29 cellular contexts compared by ENCODE assay signal in the genomic region with DNA sequence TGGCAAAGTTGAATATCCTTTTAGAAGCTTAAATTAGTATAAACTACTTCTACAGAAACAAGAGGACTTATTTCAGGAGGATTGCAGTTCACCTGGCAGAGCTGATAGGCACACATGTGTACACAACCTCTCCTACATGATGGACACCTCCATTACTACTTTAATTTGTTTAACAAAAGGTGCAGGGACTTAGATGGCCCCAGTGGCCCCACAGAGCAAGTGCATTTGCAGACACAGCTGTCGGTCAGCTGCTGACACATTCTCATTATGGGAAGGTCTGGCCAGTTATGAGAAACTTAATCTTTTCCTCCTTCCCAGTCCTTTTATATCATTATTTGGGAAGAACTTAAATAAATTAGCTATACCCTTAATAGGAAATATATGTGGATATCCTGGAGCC. TPM values are rescaled to one million over a fixed set of nuclear protein-coding genes. Genes with fewer than 3 reads are reported as not detected.
DNase-seq lines count a peak whose midpoint lies in the region; ATAC-seq and TF ChIP-seq lines count a peak whose summit lies in the region.
"Had no signal": no experiment of that assay in that cellular context is flagged by ENCODE, and none has a peak within 500 bp of the region (broad histone marks: within the 10 kb centered on the region; RNA-seq: fewer than 3 reads in every experiment).

No MANE protein-coding gene starts in this region.

- peaks cover 3% of the 10 kb centered on the region for H3F3A ChIP-seq in SK-N-SH (replicated peaks; ENCODE audit: insufficient read depth)

- TF ChIP-seq CTCF in HCT116 (IDR thresholded peaks at IDR 0.05 in 2 of 3, conservative IDR thresholded peaks at IDR 0.05 in 1 of 3; ENCODE audit: borderline replicate concordance in 1 of 3, insufficient read depth in 1 of 3, low read depth in 2 of 3, low read length in 2 of 3) (no peak), SK-N-SH (IDR thresholded peaks at IDR 0.05) (no peak)

- H3K9me3 ChIP-seq in HCT116 (ENCODE audit: control insufficient read depth in 1 of 2, insufficient read depth in 1 of 2, low read depth in 1 of 2, low read length in 2 of 2) (no peaks in the 10 kb centered on the region), SK-N-SH (no peaks in the 10 kb centered on the region)
- H3K9me3 ChIP-seq: upper lobe of right lung had no signal

- no peak for TF ChIP-seq POLR2A in HCT116 (IDR thresholded peaks at IDR 0.05; ENCODE audit: borderline replicate concordance, extremely low read depth, insufficient read depth, insufficient read length)

- H3K79me2 ChIP-seq in HCT116 (ENCODE audit: insufficient read depth, low read length) (no peaks in the 10 kb centered on the region), SK-N-SH (ENCODE audit: insufficient read depth) (no peaks in the 10 kb centered on the region)
- H3K79me2 ChIP-seq: parathyroid adenoma had no signal

- H3K9me2 ChIP-seq in HCT116 (ENCODE audit: insufficient read depth) = no peaks in the 10 kb centered on the region
- H3K9me2 ChIP-seq in SK-N-SH = no peaks in the 10 kb centered on the region

- CTCF ChIA-PET in HCT116 (lab: Charles Lee) (interaction anchor here (0.7 kb wide), 1 partner anchor 177 kb away, joined by 3 read pairs; no protein-coding TSS in a partner anchor), SK-N-SH (lab: Yijun Ruan, JAX) (interaction anchor here (1.1 to 1.4 kb wide), 6 partner anchors 11 to 158 kb away, joined by 3 to 7 read pairs (median 4); no protein-coding TSS in a partner anchor)

- no TSS peak for BruUV-seq in HCT116 (replicated peaks; lab: Mats Ljungman, UMichigan)

- H3K9ac ChIP-seq in HCT116 (ENCODE audit: low read length) = no peak overlapping the region
- H3K9ac ChIP-seq in SK-N-SH = no peak overlapping the region
- H3K9ac ChIP-seq: parathyroid adenoma had no signal

- POLR2A ChIA-PET in HCT116 (lab: Charles Lee) = no interaction called here
- POLR2A ChIA-PET in SK-N-SH (lab: Yijun Ruan, JAX) = no interaction called here

- H2AFZ ChIP-seq in HCT116 (ENCODE audit: low read depth, low read length, poor library complexity, severe bottlenecking) (no peak overlapping the region), SK-N-SH (ENCODE audit: low read depth) (no peak overlapping the region)
- H2AFZ ChIP-seq: parathyroid adenoma had no signal

- H3K4me3 ChIP-seq in HCT116 (replicated peaks in 1 of 2; ENCODE audit: low read depth in 1 of 2, low read length in 2 of 2) = no peak overlapping the region
- H3K4me3 ChIP-seq in SK-N-SH (ENCODE audit: low read depth in 2 of 2, low read length in 1 of 2) = no peak overlapping the region
- H3K4me3 ChIP-seq: upper lobe of right lung had no signal

- TF ChIP-seq RAD21 in HCT116 (IDR thresholded peaks at IDR 0.05; ENCODE audit: low read depth) (no peak), SK-N-SH (IDR thresholded peaks at IDR 0.05; ENCODE audit: low read length) (no peak)

- no peak for TF ChIP-seq EP300 in SK-N-SH (IDR thresholded peaks at IDR 0.05; ENCODE audit: borderline replicate concordance in 1 of 2, low read depth in 1 of 2, low read length in 1 of 2)

- H3K27ac ChIP-seq in HCT116 (ENCODE audit: low read depth, low read length) (no peak overlapping the region), SK-N-SH (ENCODE audit: low read depth in 2 of 2, low read length in 1 of 2) (no peak overlapping the region)
- H3K27ac ChIP-seq: parathyroid adenoma, upper lobe of right lung had no signal

- intact Hi-C loops in HCT116 (cut with micrococcal nuclease) = no loop called here

- H3K27me3 ChIP-seq in HCT116 (ENCODE audit: insufficient read depth, low read length) (no peaks in the 10 kb centered on the region), SK-N-SH (ENCODE audit: insufficient read depth) (no peaks in the 10 kb centered on the region)
- H3K27me3 ChIP-seq: upper lobe of right lung had no signal

- RAD21 ChIA-PET in HCT116 (lab: Charles Lee; ENCODE audit: low non-redundant PET in 1 of 2, low total read pairs in 2 of 2, uncharacterized antibody in 2 of 2, unreplicated experiment in 2 of 2) = no interaction called here

- H3K36me3 ChIP-seq in HCT116 (ENCODE audit: control insufficient read depth in 1 of 2, insufficient read depth in 2 of 2, low read length in 2 of 2) (no peaks in the 10 kb centered on the region), SK-N-SH (replicated peaks in 1 of 2; ENCODE audit: control insufficient read depth in 1 of 2, insufficient read depth in 2 of 2, low read length in 1 of 2) (peaks cover 7 to 17% of the 10 kb centered on the region in 2 experiments)

- H3K4me2 ChIP-seq in HCT116 (ENCODE audit: low read length) (no peak overlapping the region), SK-N-SH (no peak overlapping the region)

- 0 out of 2 replicates have a peak, but pooled peaks have one; percentile 53 for ATAC-seq in HCT116
- ATAC-seq in GM18861 (IDR thresholded peaks at IDR 0.05; ENCODE audit: unreplicated experiment) = no peak
- ATAC-seq: effector memory CD8-positive, alpha-beta T cell; PC-3; right cardiac atrium; upper lobe of right lung had no signal

- H3K4me1 ChIP-seq in HCT116 (ENCODE audit: control insufficient read depth in 1 of 2, insufficient read depth in 2 of 2, low read length in 2 of 2) (no peaks in the 10 kb centered on the region; a peak in 1 of 4 replicates), SK-N-SH (ENCODE audit: control insufficient read depth in 1 of 2, insufficient read depth in 2 of 2, low read depth in 1 of 2, low read length in 1 of 2) (peaks cover 0 to 8% of the 10 kb centered on the region in 2 experiments; a peak in 2 of 4 replicates)
- H3K4me1 ChIP-seq: parathyroid adenoma, upper lobe of right lung had no signal

- 86% methylated on average over 1 of the region's 1 CpG for WGBS in SK-N-SH (ENCODE audit: low lambda C conversion rate)

- H4K20me1 ChIP-seq in HCT116 (ENCODE audit: insufficient read depth) (no peaks in the 10 kb centered on the region), SK-N-SH (ENCODE audit: insufficient read depth) (no peaks in the 10 kb centered on the region)

- DNase-seq in DMS53 (lab: John Stamatoyannopoulos, UW) = peak; percentile 82
- no peak for DNase-seq in HCT116 (ENCODE audit: low read depth, low spot score)
- peak; percentile 72 for DNase-seq in NCI-H774 (lab: John Stamatoyannopoulos, UW)
- peak; percentile 24 for DNase-seq in iPS-NIHi11 (ENCODE audit: low spot score)
- DNase-seq in NCI-H187 (lab: John Stamatoyannopoulos, UW) = no peak
- no peak for DNase-seq in SK-N-SH
- DNase-seq: activated CD4-positive, alpha-beta T cell treated with anti-CD3 and anti-CD28 coated beads, Interleukin-2, amount 10 ng/mL, durations not matched to agents 7 days and 5 days; activated gamma-delta T cell; activated T-cell treated with anti-CD3 and anti-CD28 coated beads, Interleukin-2, amount 50 U/mL, for 24 hours; Calu3; caudate nucleus; cortex of kidney; effector memory CD8-positive, alpha-beta T cell; H7; head of caudate nucleus; KBM-7; mammary epithelial cell; NCI-H1694 treated with DMSO at 0.1 percent for 48 hours; NCI-H226; NK-92 treated with Interleukin-12 subunit alpha and Interleukin-12 subunit beta, amount 100 ng/mL, for 24 hours; PC-3; right cardiac atrium; Right ventricle myocardium superior; stimulated activated CD4-positive, alpha-beta T cell treated with anti-CD3 and anti-CD28 coated beads, Interleukin-4, amount 100 ng/mL, for 1 hour; SW 1271; T-helper 9 cell; upper lobe of right lung had no signal

TF ChIP-seq in HCT116, 20 proteins besides CTCF, POLR2A, EP300 and RAD21 (continues in another document):
- TF ChIP-seq EGR1 (IDR thresholded peaks at IDR 0.05; ENCODE audit: low read depth) (no peak), JUND (IDR thresholded peaks at IDR 0.05) (no peak), ELF1 (IDR thresholded peaks at IDR 0.05; ENCODE audit: borderline replicate concordance, low read depth) (no peak), CBX3 (IDR thresholded peaks at IDR 0.05; ENCODE audit: low read depth) (no peak)
- TF ChIP-seq, protein P1, sequence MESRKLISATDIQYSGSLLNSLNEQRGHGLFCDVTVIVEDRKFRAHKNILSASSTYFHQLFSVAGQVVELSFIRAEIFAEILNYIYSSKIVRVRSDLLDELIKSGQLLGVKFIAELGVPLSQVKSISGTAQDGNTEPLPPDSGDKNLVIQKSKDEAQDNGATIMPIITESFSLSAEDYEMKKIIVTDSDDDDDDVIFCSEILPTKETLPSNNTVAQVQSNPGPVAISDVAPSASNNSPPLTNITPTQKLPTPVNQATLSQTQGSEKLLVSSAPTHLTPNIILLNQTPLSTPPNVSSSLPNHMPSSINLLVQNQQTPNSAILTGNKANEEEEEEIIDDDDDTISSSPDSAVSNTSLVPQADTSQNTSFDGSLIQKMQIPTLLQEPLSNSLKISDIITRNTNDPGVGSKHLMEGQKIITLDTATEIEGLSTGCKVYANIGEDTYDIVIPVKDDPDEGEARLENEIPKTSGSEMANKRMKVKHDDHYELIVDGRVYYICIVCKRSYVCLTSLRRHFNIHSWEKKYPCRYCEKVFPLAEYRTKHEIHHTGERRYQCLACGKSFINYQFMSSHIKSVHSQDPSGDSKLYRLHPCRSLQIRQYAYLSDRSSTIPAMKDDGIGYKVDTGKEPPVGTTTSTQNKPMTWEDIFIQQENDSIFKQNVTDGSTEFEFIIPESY (IDR thresholded peaks at IDR 0.05; ENCODE audit: extremely low read depth, insufficient replicate concordance, low read length) = no peak

TF ChIP-seq in SK-N-SH, 30 proteins besides CTCF, POLR2A, EP300 and RAD21 (continues in another document):
- TF ChIP-seq FOSL2 (IDR thresholded peaks at IDR 0.05; ENCODE audit: borderline replicate concordance, low read depth) (no peak), YY1 (IDR thresholded peaks at IDR 0.05; ENCODE audit: low read depth) (no peak), SMC3 (IDR thresholded peaks at IDR 0.05; ENCODE audit: low read depth, low read length) (no peak)

RNA-seq across cellular contexts. Expression of gene TDRD7, which starts 28.3 kb away (rescaled TPM):
- total RNA-seq in HCT116 (2021; ENCODE audit: unreplicated experiment) = 8.0 TPM
- polyA plus RNA-seq in HCT116 (2012) = 4.7 and 5.6 TPM in 2 replicates
- 4.9 and 5.8 TPM in 2 replicates for polyA plus RNA-seq in SK-N-SH (2012; rRNA removed)
- 5.8 and 6.2 TPM in 2 replicates for polyA plus RNA-seq in SK-N-SH (2012; cell fraction: cytosol; rRNA removed)
- polyA plus RNA-seq in SK-N-SH (2012; cell fraction: nucleus; rRNA removed) = 5.0 and 9.9 TPM in 2 replicates

Comparison
In these comparisons a context has a peak if more than half of its experiments do, and no peak if none do; other contexts are left out.
1. DNase-seq: peak in DMS53 (single experiment), NCI-H774 (single experiment) and iPS-NIHi11 (single experiment); none in HCT116 (single experiment), NCI-H187 (0 of 2) and SK-N-SH (single experiment).